ENCODE assay signal across 8 cellular contexts in the genomic region with DNA sequence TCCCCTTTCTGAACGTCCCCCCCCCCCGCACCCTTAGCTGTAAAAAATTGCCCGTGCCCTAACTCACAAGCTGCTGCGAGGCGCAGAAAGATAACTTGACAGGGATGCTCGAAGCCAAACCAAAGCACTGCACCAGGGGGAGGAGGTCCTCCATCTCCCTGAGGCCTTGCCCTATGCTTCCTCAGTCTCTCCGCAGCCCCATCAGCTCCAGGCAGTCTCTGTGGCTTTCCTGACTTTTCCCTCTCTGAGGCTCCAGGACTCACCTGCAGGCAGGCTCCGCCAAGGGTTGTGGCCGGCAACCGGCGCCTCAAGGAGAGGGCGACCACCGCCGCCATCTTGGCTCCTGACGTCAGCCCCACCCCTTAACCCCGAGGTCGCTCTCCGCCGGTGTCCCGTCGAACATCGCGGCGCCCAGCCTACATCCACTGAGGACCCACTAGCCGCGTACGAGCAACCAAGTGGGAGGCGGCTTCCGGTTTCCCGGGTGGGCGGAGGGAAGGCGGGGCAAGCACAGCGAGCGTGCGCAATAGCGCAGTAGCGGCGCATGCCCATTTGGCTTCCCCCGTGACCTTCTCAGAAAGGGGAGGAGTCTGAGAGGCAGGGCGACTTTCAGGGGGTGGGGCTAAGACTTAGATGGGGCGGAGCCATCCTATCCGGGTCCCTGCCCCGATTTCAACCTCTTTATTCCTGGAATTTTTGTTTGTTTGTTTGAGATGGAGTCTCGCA. TPM values are rescaled to one million over a fixed set of nuclear protein-coding genes. Genes with fewer than 3 reads are reported as not detected.
DNase-seq lines count a peak whose midpoint lies in the region; ATAC-seq and TF ChIP-seq lines count a peak whose summit lies in the region.

A gene (minus strand): TSS at position 348 of the 726 bp plus-strand sequence. CDS start 13 bp downstream, at position 335.

- TF ChIP-seq CTCF in GM10248 (IDR thresholded peaks at IDR 0.05; ENCODE audit: control extremely low read depth, extremely low read depth, low read depth, missing control alignments) = no peak

- H3K36me3 Mint-ChIP-seq in activated naive CD8-positive, alpha-beta T cell = no peaks in the 10 kb centered on the region

- H3K4me3 Mint-ChIP-seq in activated naive CD8-positive, alpha-beta T cell = peak within 1 kb of the TSS; percentile 99

- H3K4me1 Mint-ChIP-seq in activated naive CD8-positive, alpha-beta T cell (ENCODE audit: low read depth) = peaks cover 24% of the 10 kb centered on the region

- POLR2A ChIA-PET in GM10248 (lab: Yijun Ruan, JAX) = no interaction called here

- H3K27ac Mint-ChIP-seq in activated naive CD8-positive, alpha-beta T cell = peak within 1 kb of the TSS; percentile 97

- peak; percentile 99 for DNase-seq in GM10248 (ENCODE audit: extremely low spot score)
- DNase-seq in NCI-H1105 (lab: John Stamatoyannopoulos, UW) = peak; percentile 99
- peak; percentile 91 for DNase-seq in SKM-1 treated with dmso at 0.1 percent for 144 hours (lab: John Stamatoyannopoulos, UW; ENCODE audit: unreplicated experiment)
- peak; percentile 87 for DNase-seq in glomerular endothelial cell (ENCODE audit: extremely low read depth, low read depth, low spot score)
- peak; percentile 98 for DNase-seq in occipital lobe (lab: John Stamatoyannopoulos, UW)

- CTCF ChIA-PET in GM10248 (lab: Yijun Ruan, JAX) = interaction anchor here (0.8 kb wide), 1 partner anchor 31 kb away, joined by 3 read pairs; no protein-coding TSS in a partner anchor

- H3K9me3 Mint-ChIP-seq in activated naive CD8-positive, alpha-beta T cell (ENCODE audit: low read depth) = no peaks in the 10 kb centered on the region

- H3K27me3 Mint-ChIP-seq in activated naive CD8-positive, alpha-beta T cell = no peaks in the 10 kb centered on the region

- peak; percentile 96 for ATAC-seq in HG02623 (IDR thresholded peaks at IDR 0.05; ENCODE audit: unreplicated experiment)

- H3K27ac ChIP-seq in temporal lobe (ENCODE audit: low read depth, low read length) = peak within 1 kb of the TSS; percentile 54

RNA-seq across cellular contexts. Expression of the gene that starts here (rescaled TPM):
- total RNA-seq in glomerular endothelial cell (101 and 102 TPM in 2 replicates), occipital lobe (67.1 TPM), temporal lobe (61.5 TPM)

Comparison
In these comparisons a context has a peak if more than half of its experiments do, and no peak if none do; other contexts are left out.
1. Peak in every context shown above with its lines: DNase-seq, ATAC-seq and H3K27ac ChIP-seq.